Comparison of ENCODE assay signal across 9 cellular contexts in the genomic region with DNA sequence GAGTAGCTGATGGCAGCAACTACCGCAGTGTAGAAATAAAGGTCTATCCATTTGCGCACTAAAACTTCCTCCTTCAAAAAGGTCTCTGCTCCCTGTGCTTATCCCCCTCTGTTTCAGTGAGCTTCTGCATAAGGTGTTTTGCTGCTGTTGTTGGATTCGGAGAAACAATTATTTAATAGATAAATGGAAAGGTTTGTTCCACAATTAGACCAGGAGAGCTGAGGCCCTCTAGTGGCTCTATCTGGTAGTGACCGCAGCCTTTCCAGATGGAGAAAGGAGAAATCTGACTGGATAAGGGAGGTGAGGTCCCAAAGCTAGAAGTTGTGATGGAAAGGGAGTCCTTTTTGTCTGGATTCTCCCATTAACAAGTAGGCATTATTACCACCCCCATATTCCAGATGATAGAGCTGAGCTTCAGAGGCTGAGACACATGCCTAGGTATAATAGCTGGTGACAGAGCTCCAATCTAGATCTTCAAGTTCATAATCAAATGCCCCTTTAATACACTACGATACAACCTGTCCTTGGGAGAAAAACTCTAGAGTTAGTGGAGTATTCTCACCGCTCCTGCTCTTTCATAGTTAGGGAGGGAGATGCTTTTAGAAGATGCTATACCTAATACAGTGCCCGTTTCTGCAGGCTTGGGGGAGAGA. TPM values are rescaled to one million over a fixed set of nuclear protein-coding genes. Genes with fewer than 3 reads are reported as not detected.
DNase-seq lines count a peak whose midpoint lies in the region; ATAC-seq, FAIRE-seq and TF ChIP-seq lines count a peak whose summit lies in the region.
"Had no signal": no experiment of that assay in that cellular context is flagged by ENCODE, and none has a peak within 500 bp of the region (broad histone marks: within the 10 kb centered on the region; RNA-seq: fewer than 3 reads in every experiment).

No MANE protein-coding gene starts in this region.

- peak; percentile 3 for DNase-seq in NOMO-1 treated with DMSO at 0.1 percent for 48 hours (lab: John Stamatoyannopoulos, UW; ENCODE audit: unreplicated experiment)
- DNase-seq in NOMO-1 treated with dmso at 0.1 percent for 144 hours (lab: John Stamatoyannopoulos, UW; ENCODE audit: unreplicated experiment) = no peak
- DNase-seq in SK-MEL-5 (ENCODE audit: low read depth, low spot score) = peak; percentile 59
- peak; percentile 21 for DNase-seq in bronchial epithelial cell (ENCODE audit: low read depth)
- peak; percentile 58 for DNase-seq in lung (ENCODE audit: low spot score)
- DNase-seq in tibial artery = peak in 1 of 2 donors; percentile 55

- peaks cover 2% of the 10 kb centered on the region for H3K27me3 ChIP-seq in bronchial epithelial cell (ENCODE audit: control insufficient read depth, insufficient read depth, low read length)
- peaks cover 16% of the 10 kb centered on the region for H3K27me3 ChIP-seq in lung (ENCODE audit: control insufficient read depth, insufficient read depth)
- peaks cover 0 to 5% of the 10 kb centered on the region in 2 donors for H3K27me3 ChIP-seq in tibial artery

- H3K27ac ChIP-seq in lung (ENCODE audit: low read depth in 1 of 2, low read length in 1 of 2) = no peak overlapping the region
- no peak overlapping the region for H3K27ac ChIP-seq in tibial artery

- intact Hi-C loops in tibial artery (cut with DNase I; ENCODE audit: low total_unique reads) = loop anchor here (5.0 kb wide), 1 partner anchor 880 kb away; no protein-coding TSS in a partner anchor

- TF ChIP-seq CTCF in bronchial epithelial cell (IDR thresholded peaks at IDR 0.05; ENCODE audit: insufficient read depth, low read length, severe bottlenecking) = peak; percentile 71
- peak; percentile 39 for TF ChIP-seq CTCF in lung (IDR thresholded peaks at IDR 0.05; ENCODE audit: control extremely low read depth, extremely low read depth)
- peak; percentile 56 to 63 for TF ChIP-seq CTCF in tibial artery (IDR thresholded peaks at IDR 0.05)

- WGBS in lung, 2 donors = 43 to 55% methylated on average over 7 of the region's 7 CpGs

- ATAC-seq in HG03342 (IDR thresholded peaks at IDR 0.05; ENCODE audit: unreplicated experiment) = peak; percentile 60
- ATAC-seq in lung (ENCODE audit: insufficient read depth, low FRiP score) = no peak
- ATAC-seq in HG02763 (IDR thresholded peaks at IDR 0.05; ENCODE audit: unreplicated experiment) = no peak

- no peak for FAIRE-seq in bronchial epithelial cell (lab: Jason Lieb, UNC)

- in situ Hi-C loops in SK-MEL-5 (cut with HindIII; ENCODE audit: low pct_unique_long_range_greater_than_20kb, low sequenced_read_pairs) = loop anchor here (25.0 kb wide), 1 partner anchor 180 kb away; no protein-coding TSS in a partner anchor

- no peaks in the 10 kb centered on the region for H3K36me3 ChIP-seq in bronchial epithelial cell (ENCODE audit: control insufficient read depth, insufficient read depth, low read length)
- H3K36me3 ChIP-seq in lung (ENCODE audit: control insufficient read depth in 2 of 2, insufficient read depth in 2 of 2, low read length in 2 of 2) = no peaks in the 10 kb centered on the region
- H3K36me3 ChIP-seq in tibial artery = no peaks in the 10 kb centered on the region

- H3K4me1 ChIP-seq in lung (ENCODE audit: control insufficient read depth in 2 of 2, insufficient read depth in 2 of 2, low read length in 2 of 2) = no peaks in the 10 kb centered on the region
- H3K4me1 ChIP-seq in tibial artery = peaks cover 0 to 2% (median 0%) of the 10 kb centered on the region in 4 donors

- H3K9me3 ChIP-seq in lung (ENCODE audit: control insufficient read depth in 2 of 2, insufficient read depth in 1 of 2, low read length in 1 of 2) (peaks cover 0 to 2% of the 10 kb centered on the region in 2 donors), tibial artery (no peaks in the 10 kb centered on the region)

- H3K4me3 ChIP-seq in bronchial epithelial cell (ENCODE audit: low read depth, low read length) = no peak overlapping the region
- no peak overlapping the region for H3K4me3 ChIP-seq in lung
- H3K4me3 ChIP-seq in tibial artery = no peak overlapping the region

RNA-seq across cellular contexts. Expression of a gene that starts 5.1 kb away (rescaled TPM):
- total RNA-seq in SK-MEL-5 (2014; rRNA removed; shearing (Covaris generic)) = not detected in 2 replicates
- polyA plus RNA-seq in SK-MEL-5 (2015; cell fraction: cytosol; rRNA removed) = not detected in 2 replicates
- polyA plus RNA-seq in SK-MEL-5 (2015; cell fraction: nucleus; rRNA removed) = not detected in 2 replicates
- total RNA-seq in bronchial epithelial cell (under 0.01 and 0.13 TPM in 2 replicates), lung (under 1 TPM in 1 of 2 donors, not detected in 1; 0.09 TPM)
- not detected for polyA plus RNA-seq in lung
- total RNA-seq: subcutaneous adipose tissue had no signal
